29 cellular contexts compared by ENCODE assay signal in the genomic region with DNA sequence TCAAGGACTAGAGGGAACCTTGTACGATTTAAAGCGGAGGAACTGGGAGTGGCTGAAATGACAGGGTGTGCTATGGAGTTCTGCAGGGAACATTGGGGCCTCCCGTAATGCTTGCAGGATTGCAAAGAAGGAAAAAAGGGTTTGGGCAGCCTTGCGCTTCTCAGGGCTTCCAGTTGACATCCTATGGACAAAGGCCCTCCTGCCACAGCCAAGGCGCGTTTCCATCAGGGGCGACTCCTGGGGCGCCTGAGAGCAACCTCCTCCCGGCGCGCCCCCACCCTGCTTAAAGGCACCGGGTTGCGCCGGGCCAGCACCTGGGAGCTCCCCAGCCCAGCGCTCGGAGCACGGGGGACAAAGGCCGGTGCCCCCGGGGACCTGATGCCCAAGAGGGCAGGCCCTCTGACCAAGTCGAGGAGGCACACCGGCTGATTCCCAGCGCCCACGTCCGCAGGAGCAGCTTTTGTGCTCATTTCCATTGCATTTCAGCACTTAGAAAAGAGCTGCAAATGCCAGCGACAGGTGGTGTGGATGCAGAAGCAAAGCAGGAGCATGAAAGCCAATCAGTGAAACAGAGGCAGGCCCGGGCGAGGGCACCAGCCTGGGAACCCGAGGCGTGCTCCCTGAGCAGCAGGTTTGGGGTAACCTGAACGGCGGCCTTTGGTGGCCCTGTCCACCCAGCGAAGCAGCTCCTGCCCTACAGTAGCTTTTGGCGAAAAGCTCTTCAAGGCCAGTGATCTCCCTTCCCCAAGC. TPM values are rescaled to one million over a fixed set of nuclear protein-coding genes. Genes with fewer than 3 reads are reported as not detected.
"Had no signal": no experiment of that assay in that cellular context is flagged by ENCODE, and none has a peak within 500 bp of the region (broad histone marks: within the 10 kb centered on the region; RNA-seq: fewer than 3 reads in every experiment).

No MANE protein-coding gene starts in this region.

- H3K9me3 Mint-ChIP-seq: activated naive CD4-positive, alpha-beta T cell treated with anti-CD3 and anti-CD28 coated beads, Interleukin-2, amount 50 U/mL, for 72 hours; activated T-helper 1 cell treated with anti-CD3 and anti-CD28 coated beads, Interleukin-12 subunit alpha, Interleukin-12 subunit beta, Interleukin-2, Interleukin-4 antibody, amounts not matched to agents 30 ng/mL and 10 ng/mL and 1 ng/mL, durations not matched to agents 14 hours and 24 hours and 36 hours; nephron; T-helper 2 cell treated with Interferon-gamma antibody and Interleukin-4, amounts not matched to agents 5 μg/mL and 100 μg/mL, for 36 hours had no signal

- H3K4me3 Mint-ChIP-seq: activated T-helper 1 cell treated with anti-CD3 and anti-CD28 coated beads, Interleukin-12 subunit alpha, Interleukin-12 subunit beta, Interleukin-2, Interleukin-4 antibody, amounts not matched to agents 30 ng/mL and 10 ng/mL and 1 ng/mL, durations not matched to agents 14 hours and 24 hours and 36 hours; nephron; stimulated activated naive B cell treated with anti-CD40 and anti-IgM and Interleukin-4, amounts not matched to agents 10 μg/mL and 1 μg/mL and 100 μg/mL, for 72 hours; T-helper 2 cell treated with Interferon-gamma antibody and Interleukin-4, amounts not matched to agents 5 μg/mL and 100 μg/mL, for 36 hours had no signal

- H3K36me3 Mint-ChIP-seq: activated naive CD4-positive, alpha-beta T cell treated with anti-CD3 and anti-CD28 coated beads, Interleukin-2, amount 50 U/mL, for 72 hours had no signal

- H3K9me3 ChIP-seq: esophagus squamous epithelium, heart right ventricle, pancreas, prostate gland, sigmoid colon, stomach, tibial artery, upper lobe of right lung had no signal

- DNase-seq: activated CD4-positive, alpha-beta T cell treated with anti-CD3 and anti-CD28 coated beads for 4 hours; activated CD4-positive, alpha-beta T cell treated with anti-CD3 and anti-CD28 coated beads, Interleukin-2, amount 50 U/mL, for 48 hours; activated CD4-positive, CD25-positive, alpha-beta regulatory T cell; activated CD8-positive, alpha-beta memory T cell treated with anti-CD3 and anti-CD28 coated beads for 24 hours; anterior cingulate cortex; dermis blood vessel endothelial cell; effector CD4-positive, alpha-beta T cell; esophagus squamous epithelium; foreskin melanocyte; heart right ventricle; left ventricle myocardium superior; pancreas; sigmoid colon; small intestine; stimulated activated CD4-positive, alpha-beta T cell treated with anti-CD3 and anti-CD28 coated beads, Interleukin-15, amount 100 ng/mL, for 24 hours; stimulated activated CD4-positive, alpha-beta T cell treated with anti-CD3 and anti-CD28 coated beads, Interleukin-2, amount 100 ng/mL, for 24 hours; stimulated activated naive B cell treated with anti-CD40 and anti-IgM and Interleukin-4, amounts not matched to agents 10 μg/mL and 1 μg/mL and 100 μg/mL, for 72 hours; stomach; T-helper 1 cell; tibial artery; upper lobe of right lung had no signal

- H3K27ac Mint-ChIP-seq: activated naive CD4-positive, alpha-beta T cell treated with anti-CD3 and anti-CD28 coated beads, Interleukin-2, amount 50 U/mL, for 72 hours; activated T-helper 1 cell treated with anti-CD3 and anti-CD28 coated beads, Interleukin-12 subunit alpha, Interleukin-12 subunit beta, Interleukin-2, Interleukin-4 antibody, amounts not matched to agents 30 ng/mL and 10 ng/mL and 1 ng/mL, durations not matched to agents 14 hours and 24 hours and 36 hours; nephron; stimulated activated naive B cell treated with anti-CD40 and anti-IgM and Interleukin-4, amounts not matched to agents 10 μg/mL and 1 μg/mL and 100 μg/mL, for 72 hours; T-helper 2 cell treated with Interferon-gamma antibody and Interleukin-4, amounts not matched to agents 5 μg/mL and 100 μg/mL, for 36 hours had no signal

- ATAC-seq: activated naive CD4-positive, alpha-beta T cell treated with anti-CD3 and anti-CD28 coated beads, Interleukin-2, amount 50 U/mL, for 72 hours; heart right ventricle; left ventricle myocardium superior; pancreas; stimulated activated naive B cell treated with anti-CD40 and anti-IgM and Interleukin-4, amounts not matched to agents 10 μg/mL and 1 μg/mL and 100 μg/mL, for 72 hours; upper lobe of right lung had no signal

- H3K27ac ChIP-seq: epithelial cell of prostate, esophagus squamous epithelium, heart right ventricle, pancreas, prostate gland, sigmoid colon, stomach, tibial artery, upper lobe of right lung had no signal

- H3K36me3 ChIP-seq: esophagus squamous epithelium, heart right ventricle, pancreas, prostate gland, sigmoid colon, stomach, tibial artery, upper lobe of right lung had no signal

- H3K4me1 ChIP-seq: pancreas, prostate gland had no signal

- H3K4me3 ChIP-seq: esophagus squamous epithelium, heart right ventricle, pancreas, prostate gland, sigmoid colon, stomach, tibial artery, upper lobe of right lung had no signal

RNA-seq across cellular contexts. Expression of a gene that starts 52.9 kb away (rescaled TPM):
- total RNA-seq: dermis blood vessel endothelial cell, glomerular endothelial cell, lung microvascular endothelial cell had no signal
